8 cellular contexts compared by ENCODE assay signal in the genomic region with DNA sequence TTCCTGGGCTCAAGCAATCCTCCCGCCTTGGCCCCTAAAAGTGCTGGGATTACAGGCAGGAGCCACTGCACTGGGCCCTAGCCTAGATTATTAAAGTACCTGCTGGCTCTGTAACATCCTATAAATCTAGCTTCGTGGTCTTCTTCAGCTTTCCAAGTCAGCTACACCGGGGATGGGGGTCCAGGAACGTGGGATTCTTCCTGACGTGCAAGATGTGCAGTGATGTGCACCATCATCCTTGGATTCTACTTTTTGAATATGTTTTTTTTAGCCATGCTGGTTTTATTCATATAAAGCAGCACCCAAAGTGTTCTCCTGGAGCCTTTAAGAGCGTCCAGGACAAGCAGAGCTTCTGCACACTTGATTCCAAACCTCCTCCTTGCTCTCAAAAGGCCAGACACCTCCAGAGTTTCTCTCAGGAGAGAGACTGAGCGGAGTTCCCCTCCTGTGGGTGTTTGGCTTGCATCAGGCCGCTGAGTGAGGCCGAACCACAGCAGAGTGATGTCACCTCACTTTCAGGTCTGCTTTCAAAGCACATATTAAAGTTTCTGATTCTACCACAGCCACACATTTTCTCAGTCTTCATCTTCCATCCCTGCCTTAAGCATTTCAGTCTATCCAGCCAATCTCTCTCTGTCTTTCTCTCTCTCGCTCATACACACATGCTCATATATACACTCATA. TPM values are rescaled to one million over a fixed set of nuclear protein-coding genes. Genes with fewer than 3 reads are reported as not detected.
DNase-seq lines count a peak whose midpoint lies in the region; ATAC-seq and TF ChIP-seq lines count a peak whose summit lies in the region.

No MANE protein-coding gene starts in this region.

- intact Hi-C loops in left lung (cut with DNase I): no loop called here

- peaks cover 72% of the 10 kb centered on the region for H3K4me1 Mint-ChIP-seq in stimulated activated naive CD8-positive, alpha-beta T cell treated with anti-CD3 and anti-CD28 coated beads, Interleukin-15, amount 100 ng/mL, for 72 hours

- peak; percentile 65 for DNase-seq in activated T-cell treated with anti-CD3 and anti-CD28 coated beads for 1 hour (ENCODE audit: low read depth)
- no peak for DNase-seq in activated T-cell treated with anti-CD3 and anti-CD28 coated beads for 4 hours
- DNase-seq in activated T-cell treated with anti-CD3 and anti-CD28 coated beads for 24 hours (ENCODE audit: low read depth): peak; percentile 79
- DNase-seq in left lung: peak in 1 of 2 donors; percentile 51
- DNase-seq in stimulated activated naive CD8-positive, alpha-beta T cell treated with anti-CD3 and anti-CD28 coated beads, Interleukin-15, amount 100 ng/mL, for 72 hours: peak; percentile 82 to 91
- DNase-seq in G401 (ENCODE audit: low spot score): no peak
- DNase-seq in NCI-H345 (lab: John Stamatoyannopoulos, UW): no peak

- no peaks in the 10 kb centered on the region for H3K36me3 ChIP-seq in left lung

- H3K27me3 Mint-ChIP-seq in stimulated activated naive CD8-positive, alpha-beta T cell treated with anti-CD3 and anti-CD28 coated beads, Interleukin-15, amount 100 ng/mL, for 72 hours: no peaks in the 10 kb centered on the region

- no peaks in the 10 kb centered on the region for H3K9me3 Mint-ChIP-seq in stimulated activated naive CD8-positive, alpha-beta T cell treated with anti-CD3 and anti-CD28 coated beads, Interleukin-15, amount 100 ng/mL, for 72 hours

- H3K4me3 Mint-ChIP-seq in stimulated activated naive CD8-positive, alpha-beta T cell treated with anti-CD3 and anti-CD28 coated beads, Interleukin-15, amount 100 ng/mL, for 72 hours: peak overlapping the region; percentile 30 to 74

- H3K27me3 ChIP-seq in left lung: no peaks in the 10 kb centered on the region

- no peaks in the 10 kb centered on the region for H3K9me3 ChIP-seq in left lung

- H3K27ac ChIP-seq in left lung: peak overlapping the region in 1 of 2 donors; percentile 20

- no peak for TF ChIP-seq CTCF in left lung (IDR thresholded peaks at IDR 0.05)

- peaks cover 0 to 4% of the 10 kb centered on the region in 2 donors for H3K4me1 ChIP-seq in left lung

- H3K27ac Mint-ChIP-seq in stimulated activated naive CD8-positive, alpha-beta T cell treated with anti-CD3 and anti-CD28 coated beads, Interleukin-15, amount 100 ng/mL, for 72 hours: peak overlapping the region; percentile 93 to 97

- ATAC-seq in HG03575 (IDR thresholded peaks at IDR 0.05; ENCODE audit: extremely low read depth, insufficient number of reproducible peaks, low FRiP score, unreplicated experiment) (peak; percentile 39), left lung (peak; percentile 64)
- ATAC-seq in stimulated activated naive CD8-positive, alpha-beta T cell treated with anti-CD3 and anti-CD28 coated beads, Interleukin-15, amount 100 ng/mL, for 72 hours: peak; percentile 84

- H3K4me3 ChIP-seq in left lung: no peak overlapping the region

- in situ Hi-C loops in G401 (cut with HindIII; ENCODE audit: low sequenced_read_pairs): no loop called here

RNA-seq across cellular contexts. Expression of a gene that starts 33.4 kb away (rescaled TPM):
- 1 to 10 TPM; 5.8 to 9.3 TPM for total RNA-seq in left lung
- 4.4 and 8.9 TPM in 2 replicates for total RNA-seq in G401 (2014; rRNA removed; shearing (Covaris generic))

Comparison
In these comparisons a context has a peak if more than half of its experiments do, and no peak if none do; other contexts are left out.
1. DNase-seq: peak in activated T-cell treated with anti-CD3 and anti-CD28 coated beads for 1 hour (single experiment), activated T-cell treated with anti-CD3 and anti-CD28 coated beads for 24 hours (single experiment) and stimulated activated naive CD8-positive, alpha-beta T cell treated with anti-CD3 and anti-CD28 coated beads, Interleukin-15, amount 100 ng/mL, for 72 hours (2 of 2); none in activated T-cell treated with anti-CD3 and anti-CD28 coated beads for 4 hours (single experiment), G401 (single experiment) and NCI-H345 (single experiment).
2. Peak in every context shown above with its lines, with median percentiles within 50 percentile points of each other: ATAC-seq.